In genomic region chr11:121473064-121473777, GRCh38 we compare ENCODE assay signal across 14 cellular contexts. TPM values are rescaled to one million over a fixed set of nuclear protein-coding genes. Genes with fewer than 3 reads are reported as not detected.
A peak's percentile ranks its signal among the peaks of the same experiment; 100 is the strongest.
DNase-seq lines count a peak whose midpoint lies in the region; ATAC-seq and TF ChIP-seq lines count a peak whose summit lies in the region.
"Had no signal": no experiment of that assay in that cellular context is flagged by ENCODE, and none has a peak within 500 bp of the region (broad histone marks: within the 10 kb centered on the region; RNA-seq: fewer than 3 reads in every experiment).

No MANE protein-coding gene starts in this region.

- no peak overlapping the region for H3K4me3 ChIP-seq in coronary artery
- H3K4me3 ChIP-seq: upper lobe of right lung had no signal

- H3K4me3 Mint-ChIP-seq in natural killer cell treated with Interleukin-12 subunit alpha and Interleukin-12 subunit beta and Interleukin-15 and Interleukin-18, amount 100 ng/mL, for 72 hours, result peak overlapping the region; percentile 73
- H3K4me3 Mint-ChIP-seq: T-helper 2 cell treated with Interferon-gamma antibody and Interleukin-4, amounts not matched to agents 5 μg/mL and 100 μg/mL, for 36 hours had no signal

- no peak for TF ChIP-seq CTCF in coronary artery (IDR thresholded peaks at IDR 0.05)

- peak; percentile 71 for DNase-seq in CD1c-positive myeloid dendritic cell (ENCODE audit: extremely low spot score)
- no peak for DNase-seq in coronary artery (ENCODE audit: low spot score)
- no peak for DNase-seq in natural killer cell treated with Interleukin-12 subunit alpha and Interleukin-12 subunit beta and Interleukin-15 and Interleukin-18, amount 100 ng/mL, for 72 hours (ENCODE audit: low spot score)
- DNase-seq in stimulated activated CD4-positive, alpha-beta T cell treated with anti-CD3 and anti-CD28 coated beads, Interleukin-12 subunit alpha, Interleukin-12 subunit beta, amount 100 ng/mL, for 4 hours, result no peak
- no peak for DNase-seq in stimulated activated naive CD4-positive, alpha-beta T cell (lab: John Stamatoyannopoulos, UW)
- DNase-seq in HPDE6-E6E7 (ENCODE audit: extremely low spot score), result no peak
- DNase-seq: DMS79; effector CD8-positive, alpha-beta T cell; MV-4-11; stimulated activated CD4-positive, alpha-beta T cell treated with anti-CD3 and anti-CD28 coated beads, Interleukin-4, amount 100 ng/mL, for 24 hours; upper lobe of right lung had no signal

- TF ChIP-seq RAD21 in Ishikawa (IDR thresholded peaks at IDR 0.05; ENCODE audit: low read depth), result no peak

- peaks cover 7% of the 10 kb centered on the region for H3K36me3 Mint-ChIP-seq in natural killer cell treated with Interleukin-12 subunit alpha and Interleukin-12 subunit beta and Interleukin-15 and Interleukin-18, amount 100 ng/mL, for 72 hours

- TF ChIP-seq EP300 in Ishikawa (IDR thresholded peaks at IDR 0.05; ENCODE audit: borderline replicate concordance), result no peak

- H3K4me1 Mint-ChIP-seq in natural killer cell treated with Interleukin-12 subunit alpha and Interleukin-12 subunit beta and Interleukin-15 and Interleukin-18, amount 100 ng/mL, for 72 hours (ENCODE audit: low read depth in 2 of 2), result peaks cover 75 to 83% of the 10 kb centered on the region in 2 donors

- H3K27ac Mint-ChIP-seq in natural killer cell treated with Interleukin-12 subunit alpha and Interleukin-12 subunit beta and Interleukin-15 and Interleukin-18, amount 100 ng/mL, for 72 hours, result peak overlapping the region; percentile 72 to 92
- H3K27ac Mint-ChIP-seq: T-helper 2 cell treated with Interferon-gamma antibody and Interleukin-4, amounts not matched to agents 5 μg/mL and 100 μg/mL, for 36 hours had no signal

- no peaks in the 10 kb centered on the region for H3K9me3 Mint-ChIP-seq in natural killer cell treated with Interleukin-12 subunit alpha and Interleukin-12 subunit beta and Interleukin-15 and Interleukin-18, amount 100 ng/mL, for 72 hours
- H3K9me3 Mint-ChIP-seq: T-helper 2 cell treated with Interferon-gamma antibody and Interleukin-4, amounts not matched to agents 5 μg/mL and 100 μg/mL, for 36 hours had no signal

- no peak for ATAC-seq in natural killer cell treated with Interleukin-12 subunit alpha and Interleukin-12 subunit beta and Interleukin-15 and Interleukin-18, amount 100 ng/mL, for 72 hours
- no peak for ATAC-seq in GM18520 (IDR thresholded peaks at IDR 0.05; ENCODE audit: unreplicated experiment)

- H3K27me3 Mint-ChIP-seq in natural killer cell treated with Interleukin-12 subunit alpha and Interleukin-12 subunit beta and Interleukin-15 and Interleukin-18, amount 100 ng/mL, for 72 hours, result no peaks in the 10 kb centered on the region

- H3K27ac ChIP-seq in coronary artery, result peak overlapping the region; percentile 23 to 27
- H3K27ac ChIP-seq: upper lobe of right lung had no signal

TF ChIP-seq in Ishikawa, 13 proteins besides CTCF, POLR2A, EP300 and RAD21:
- TF ChIP-seq REST (IDR thresholded peaks at IDR 0.05; ENCODE audit: low read depth) (peak; percentile 59), TAF1 (IDR thresholded peaks at IDR 0.05; ENCODE audit: low read depth) (no peak)

RNA-seq across cellular contexts. Expression of gene SORL1, which starts 21.1 kb away (rescaled TPM):
- total RNA-seq in natural killer cell treated with Interleukin-12 subunit alpha and Interleukin-12 subunit beta and Interleukin-15 and Interleukin-18, amount 100 ng/mL, for 72 hours, result 10 to 100 TPM; 26.8 to 45.5 TPM
